8 cellular contexts compared by ENCODE assay signal in genomic region chr12:6766651-6767300, GRCh38. TPM values are rescaled to one million over a fixed set of nuclear protein-coding genes. Genes with fewer than 3 reads are reported as not detected.
DNase-seq lines count a peak whose midpoint lies in the region; ATAC-seq and TF ChIP-seq lines count a peak whose summit lies in the region.

No MANE protein-coding gene starts in this region.

- H3K27ac ChIP-seq in A673 (ENCODE audit: low read depth, low read length, poor library complexity, severe bottlenecking), result peak overlapping the region; percentile 88
- H3K27ac ChIP-seq in mesenchymal stem cell (ENCODE audit: low read length, poor library complexity, severe bottlenecking), result peak overlapping the region; percentile 54
- peak overlapping the region; percentile 85 to 96 (median 91) for H3K27ac ChIP-seq in stomach

- CTCF ChIA-PET in A673 (lab: Charles Lee), result interaction anchor here (0.5 to 2.0 kb wide), 8 partner anchors 11 to 342 kb away, joined by 3 to 21 read pairs (median 4); partner anchors contain the start of genes C1RL, CDCA3, MLF2 and USP5
- CTCF ChIA-PET in activated CD8-positive, alpha-beta T cell treated with anti-CD3 and anti-CD28 coated beads, Interleukin-2, amount 10 ng/mL, durations not matched to agents 7 days and 5 days (lab: Charles Lee), result interaction anchor here (0.5 to 20.8 kb wide), 26 partner anchors 9 to 177 kb away, joined by 3 to 378 read pairs (median 4); partner anchors contain the start of genes C12orf57, CD4, CDCA3 and COPS7A

- peak overlapping the region; percentile 81 for H4K8ac ChIP-seq in mesenchymal stem cell (ENCODE audit: low read length)

- DNase-seq in A673 (ENCODE audit: low spot score) (peak; percentile 71), NCI-H226 (peak; percentile 72), endothelial cell (ENCODE audit: low spot score) (peak; percentile 79), mesenchymal stem cell (peak; percentile 71), stomach (peak; percentile 79)
- DNase-seq in activated CD8-positive, alpha-beta T cell treated with anti-CD3 and anti-CD28 coated beads, Interleukin-2, amount 10 ng/mL, durations not matched to agents 7 days and 5 days, result peak; percentile 68

- H3K18ac ChIP-seq in mesenchymal stem cell (ENCODE audit: low read depth in 1 of 2, low read length in 2 of 2), result peak overlapping the region; percentile 88 to 90

- peak; percentile 42 for ATAC-seq in HG02981 (IDR thresholded peaks at IDR 0.05; ENCODE audit: unreplicated experiment)
- ATAC-seq in activated CD8-positive, alpha-beta T cell treated with anti-CD3 and anti-CD28 coated beads, Interleukin-2, amount 10 ng/mL, durations not matched to agents 7 days and 5 days, result peak; percentile 77

- H2AFZ ChIP-seq in mesenchymal stem cell (ENCODE audit: low read depth, low read length), result no peak overlapping the region

- H3K9me3 Mint-ChIP-seq in activated CD8-positive, alpha-beta T cell treated with anti-CD3 and anti-CD28 coated beads, Interleukin-2, amount 10 ng/mL, durations not matched to agents 7 days and 5 days (ENCODE audit: insufficient read depth), result no peaks in the 10 kb centered on the region
- H3K9me3 Mint-ChIP-seq in endothelial cell (ENCODE audit: unreplicated experiment), result no peaks in the 10 kb centered on the region

- H3K36me3 ChIP-seq in A673 (ENCODE audit: insufficient read depth, low read length, poor library complexity, severe bottlenecking), result peaks cover 24% of the 10 kb centered on the region
- H3K36me3 ChIP-seq in mesenchymal stem cell (ENCODE audit: control insufficient read depth in 1 of 2, insufficient read depth in 2 of 2, low read depth in 1 of 2, low read length in 2 of 2), result peaks cover 18 to 24% of the 10 kb centered on the region in 2 experiments
- H3K36me3 ChIP-seq in stomach, result peaks cover 12 to 23% (median 19%) of the 10 kb centered on the region in 4 donors

- peaks cover 65% of the 10 kb centered on the region for H3K4me1 Mint-ChIP-seq in activated CD8-positive, alpha-beta T cell treated with anti-CD3 and anti-CD28 coated beads, Interleukin-2, amount 10 ng/mL, durations not matched to agents 7 days and 5 days (ENCODE audit: low read depth)
- H3K4me1 Mint-ChIP-seq in endothelial cell (ENCODE audit: unreplicated experiment), result peaks cover 64% of the 10 kb centered on the region

- H3K4ac ChIP-seq in mesenchymal stem cell (ENCODE audit: low read depth in 1 of 2, low read length in 2 of 2), result peak overlapping the region; percentile 51 to 84

- BruUV-seq in A673 (replicated peaks; lab: Mats Ljungman, UMichigan), result no TSS peak

- no peak for TF ChIP-seq EP300 in stomach (IDR thresholded peaks at IDR 0.05)

- no peak overlapping the region for H2BK5ac ChIP-seq in mesenchymal stem cell (ENCODE audit: low read depth, low read length, poor library complexity, severe bottlenecking)

- peak overlapping the region; percentile 36 for H4K91ac ChIP-seq in mesenchymal stem cell (ENCODE audit: low read length)

- peak overlapping the region in 1 of 2 experiments; percentile 49 for H3K23ac ChIP-seq in mesenchymal stem cell (ENCODE audit: low read length in 2 of 2)

- H3K27me3 ChIP-seq in A673 (replicated peaks; ENCODE audit: insufficient read depth, low read depth, low read length, poor library complexity) (no peaks in the 10 kb centered on the region), mesenchymal stem cell (ENCODE audit: control insufficient read depth in 1 of 2, insufficient read depth in 1 of 2, low read length in 2 of 2) (no peaks in the 10 kb centered on the region), stomach (no peaks in the 10 kb centered on the region)

- H3K4me3 ChIP-seq in A673 (ENCODE audit: low read depth, low read length, poor library complexity, severe bottlenecking) (peak overlapping the region; percentile 97), mesenchymal stem cell (ENCODE audit: insufficient read depth in 1 of 2, low read depth in 1 of 2, low read length in 2 of 2) (peak overlapping the region; percentile 82 to 84), stomach (peak overlapping the region; percentile 63 to 78 (median 78))

- H2BK15ac ChIP-seq in mesenchymal stem cell (ENCODE audit: low read depth, poor library complexity, severe bottlenecking), result peak overlapping the region; percentile 54

- H3K9me3 ChIP-seq in A673 (ENCODE audit: low read depth, low read length, poor library complexity, severe bottlenecking), result no peaks in the 10 kb centered on the region
- no peaks in the 10 kb centered on the region for H3K9me3 ChIP-seq in mesenchymal stem cell (ENCODE audit: control insufficient read depth, low read length)
- H3K9me3 ChIP-seq in stomach, result no peaks in the 10 kb centered on the region

- WGBS in mesenchymal stem cell, result 1% methylated on average over 63 of the region's 86 CpGs
- 0 to 2% (median 1%) methylated on average over 52 to 81 of the region's 86 CpGs for WGBS in stomach, 5 donors

- TF ChIP-seq POLR2A in stomach (IDR thresholded peaks at IDR 0.05), result no peak

- peak overlapping the region; percentile 89 for H3K9ac ChIP-seq in mesenchymal stem cell (ENCODE audit: low read length)

- intact Hi-C loops in A673 (cut with micrococcal nuclease; ENCODE audit: unreplicated experiment), result loop anchor here (2.0 to 10.0 kb wide), 3 partner anchors 14 to 198 kb away; partner anchors contain the start of genes MLF2 and P3H3
- intact Hi-C loops in stomach (cut with DNase I; ENCODE audit: low total_unique reads), result no loop called here

- peaks cover 6% of the 10 kb centered on the region for H3K79me1 ChIP-seq in mesenchymal stem cell (replicated peaks; ENCODE audit: low read length, poor library complexity, severe bottlenecking)

- H3K4me3 Mint-ChIP-seq in activated CD8-positive, alpha-beta T cell treated with anti-CD3 and anti-CD28 coated beads, Interleukin-2, amount 10 ng/mL, durations not matched to agents 7 days and 5 days, result peak overlapping the region; percentile 86
- H3K4me3 Mint-ChIP-seq in endothelial cell (ENCODE audit: unreplicated experiment), result peak overlapping the region; percentile 99

- peak overlapping the region; percentile 78 for H2BK120ac ChIP-seq in mesenchymal stem cell (ENCODE audit: low read depth, low read length)

- H3K36me3 Mint-ChIP-seq in activated CD8-positive, alpha-beta T cell treated with anti-CD3 and anti-CD28 coated beads, Interleukin-2, amount 10 ng/mL, durations not matched to agents 7 days and 5 days (ENCODE audit: low read depth), result peaks cover 5% of the 10 kb centered on the region
- peaks cover 30% of the 10 kb centered on the region for H3K36me3 Mint-ChIP-seq in endothelial cell (ENCODE audit: low read depth, unreplicated experiment)

- POLR2A ChIA-PET in A673 (lab: Charles Lee; ENCODE audit: low non-redundant PET), result no interaction called here
- POLR2A ChIA-PET in activated CD8-positive, alpha-beta T cell treated with anti-CD3 and anti-CD28 coated beads, Interleukin-2, amount 10 ng/mL, durations not matched to agents 7 days and 5 days (lab: Charles Lee), result interaction anchor here (0.6 to 4.4 kb wide), 8 partner anchors 13 to 177 kb away, joined by 3 to 35 read pairs (median 4); partner anchors contain the start of genes C12orf57, CD4, MLF2 and P3H3

- peak overlapping the region; percentile 74 for H3K27ac Mint-ChIP-seq in activated CD8-positive, alpha-beta T cell treated with anti-CD3 and anti-CD28 coated beads, Interleukin-2, amount 10 ng/mL, durations not matched to agents 7 days and 5 days
- peak overlapping the region; percentile 89 for H3K27ac Mint-ChIP-seq in endothelial cell (ENCODE audit: unreplicated experiment)

- H3K4me2 ChIP-seq in mesenchymal stem cell (ENCODE audit: low read length, poor library complexity, severe bottlenecking), result peak overlapping the region; percentile 44

- peak overlapping the region in 1 of 2 experiments; percentile 77 for H2BK12ac ChIP-seq in mesenchymal stem cell (ENCODE audit: low read length in 2 of 2)

- H3K14ac ChIP-seq in mesenchymal stem cell (ENCODE audit: low read length in 2 of 2), result peak overlapping the region in 1 of 2 experiments; percentile 48

- peaks cover 34% of the 10 kb centered on the region for H3K27me3 Mint-ChIP-seq in activated CD8-positive, alpha-beta T cell treated with anti-CD3 and anti-CD28 coated beads, Interleukin-2, amount 10 ng/mL, durations not matched to agents 7 days and 5 days (ENCODE audit: low read depth)
- H3K27me3 Mint-ChIP-seq in endothelial cell (ENCODE audit: unreplicated experiment), result peaks cover 37% of the 10 kb centered on the region

- H2AK5ac ChIP-seq in mesenchymal stem cell (ENCODE audit: low read length, severe bottlenecking), result no peak overlapping the region

- H3K4me1 ChIP-seq in A673 (ENCODE audit: insufficient read depth, low read length, poor library complexity, severe bottlenecking) (peaks cover 40% of the 10 kb centered on the region), mesenchymal stem cell (ENCODE audit: control insufficient read depth, insufficient read depth, low read depth, low read length) (peaks cover 36% of the 10 kb centered on the region), stomach (peaks cover 57 to 81% (median 74%) of the 10 kb centered on the region in 4 donors)

- TF ChIP-seq CTCF in A673 (conservative IDR thresholded peaks at IDR 0.05; ENCODE audit: low read depth, low read length), result peak; percentile 53; the same call in 1 of the 2 replicates
- TF ChIP-seq CTCF in GM12874 (IDR thresholded peaks at IDR 0.05; ENCODE audit: insufficient read depth, low read depth, low read length), result peak; percentile 81
- peak; percentile 28 for TF ChIP-seq CTCF in endothelial cell (IDR thresholded peaks at IDR 0.05; ENCODE audit: unreplicated experiment)
- peak in 5 of 7 experiments; percentile 13 to 89 (median 64) for TF ChIP-seq CTCF in stomach (IDR thresholded peaks at IDR 0.05)

RNA-seq across cellular contexts. Expression of gene PTMS, which starts 0.6 kb away (rescaled TPM):
- total RNA-seq in A673 (2021), result 600 and 620 TPM in 2 replicates
- 10 to 100 TPM; 42.9 to 47.4 TPM for total RNA-seq in activated CD8-positive, alpha-beta T cell treated with anti-CD3 and anti-CD28 coated beads, Interleukin-2, amount 10 ng/mL, durations not matched to agents 7 days and 5 days
- 864 TPM for total RNA-seq in endothelial cell (ENCODE audit: unreplicated experiment)
- 525 TPM for polyA plus RNA-seq in mesenchymal stem cell (2013, experiment 1 of 2)
- polyA plus RNA-seq in mesenchymal stem cell (2013, experiment 2 of 2), result 500 TPM
- 100 to 1,000 TPM in 1 of 5 donors, 10 to 100 TPM in 4; 22.8 to 261 (median 78.2) TPM for total RNA-seq in stomach
- 100 to 1,000 TPM; 228 to 363 (median 307) TPM for polyA plus RNA-seq in stomach

RNA-seq across cellular contexts. Expression of gene LAG3, which starts 5.5 kb away (rescaled TPM):
- 4.1 and 5.5 TPM in 2 replicates for total RNA-seq in A673 (2021)
- 10 to 100 TPM; 43.0 to 45.2 TPM for total RNA-seq in activated CD8-positive, alpha-beta T cell treated with anti-CD3 and anti-CD28 coated beads, Interleukin-2, amount 10 ng/mL, durations not matched to agents 7 days and 5 days
- 7.6 TPM for total RNA-seq in endothelial cell (ENCODE audit: unreplicated experiment)
- polyA plus RNA-seq in mesenchymal stem cell (2013, experiment 1 of 2), result 0.23 TPM
- 0.23 TPM for polyA plus RNA-seq in mesenchymal stem cell (2013, experiment 2 of 2)
- total RNA-seq in stomach, result 1 to 10 TPM in 2 of 5 donors, not detected in 3; 2.2 to 2.3 TPM
- polyA plus RNA-seq in stomach, result 1 to 10 TPM in 2 of 3 donors, under 1 TPM in 1; 0.25 to 1.4 (median 1.2) TPM

RNA-seq across cellular contexts. Expression of gene MLF2, which starts 13.8 kb away (rescaled TPM):
- total RNA-seq in A673 (2021), result 242 and 254 TPM in 2 replicates
- 100 to 1,000 TPM; 109 to 113 TPM for total RNA-seq in activated CD8-positive, alpha-beta T cell treated with anti-CD3 and anti-CD28 coated beads, Interleukin-2, amount 10 ng/mL, durations not matched to agents 7 days and 5 days
- 118 TPM for total RNA-seq in endothelial cell (ENCODE audit: unreplicated experiment)
- polyA plus RNA-seq in mesenchymal stem cell (2013, experiment 1 of 2), result 221 TPM
- 224 TPM for polyA plus RNA-seq in mesenchymal stem cell (2013, experiment 2 of 2)
- 100 to 1,000 TPM in 4 of 5 donors, 1 to 10 TPM in 1; 9.3 to 296 (median 128) TPM for total RNA-seq in stomach
- polyA plus RNA-seq in stomach, result 100 to 1,000 TPM; 168 to 183 (median 180) TPM

RNA-seq across cellular contexts. Expression of gene CD4, which starts 22.6 kb away (rescaled TPM):
- not detected in 2 replicates for total RNA-seq in A673 (2021)
- total RNA-seq in activated CD8-positive, alpha-beta T cell treated with anti-CD3 and anti-CD28 coated beads, Interleukin-2, amount 10 ng/mL, durations not matched to agents 7 days and 5 days, result 1 to 10 TPM in 1 of 2 experiments, under 1 TPM in 1; 0.90 to 1.6 TPM
- total RNA-seq in endothelial cell (ENCODE audit: unreplicated experiment), result 4.7 TPM
- polyA plus RNA-seq in mesenchymal stem cell (2013, experiment 1 of 2), result 1.8 TPM
- 2.1 TPM for polyA plus RNA-seq in mesenchymal stem cell (2013, experiment 2 of 2)
- 10 to 100 TPM in 1 of 5 donors, 1 to 10 TPM in 2, not detected in 2; 7.2 to 25.9 (median 9.7) TPM for total RNA-seq in stomach
- 1 to 10 TPM; 2.0 to 7.3 (median 3.9) TPM for polyA plus RNA-seq in stomach

RNA-seq across cellular contexts. Expression of gene COPS7A, which starts 42.9 kb away (rescaled TPM):
- total RNA-seq in A673 (2021) (67.2 and 67.7 TPM in 2 replicates), endothelial cell (ENCODE audit: unreplicated experiment) (25.1 TPM), stomach (10 to 100 TPM in 4 of 5 donors, 1 to 10 TPM in 1; 5.8 to 50.0 (median 25.7) TPM)
- 10 to 100 TPM; 26.9 to 29.7 TPM for total RNA-seq in activated CD8-positive, alpha-beta T cell treated with anti-CD3 and anti-CD28 coated beads, Interleukin-2, amount 10 ng/mL, durations not matched to agents 7 days and 5 days
- polyA plus RNA-seq in mesenchymal stem cell (2013, experiment 1 of 2), result 65.6 TPM
- 66.6 TPM for polyA plus RNA-seq in mesenchymal stem cell (2013, experiment 2 of 2)
- polyA plus RNA-seq in stomach, result 10 to 100 TPM; 45.2 to 54.2 (median 51.6) TPM

Comparison
In these comparisons a context has a peak if more than half of its experiments do, and no peak if none do; other contexts are left out.
1. Peak in every context shown above with its lines: DNase-seq, ATAC-seq, H3K4me3 ChIP-seq and H3K27ac ChIP-seq.
2. CTCF ChIP-seq: peak in every context shown above with its lines; median percentile 81 in GM12874; 64 in stomach; 53 in A673; 28 in endothelial cell.